ENCODE assay signal across 17 cellular contexts in genomic region chr10:128870830-128871597, GRCh38.
DNase-seq lines count a peak whose midpoint lies in the region; ATAC-seq and TF ChIP-seq lines count a peak whose summit lies in the region.
"Had no signal": no experiment of that assay in that cellular context is flagged by ENCODE, and none has a peak within 500 bp of the region (broad histone marks: within the 10 kb centered on the region; RNA-seq: fewer than 3 reads in every experiment).

No MANE protein-coding gene starts in this region.

- H3K4me1 Mint-ChIP-seq in natural killer cell treated with Interleukin-12 subunit alpha and Interleukin-12 subunit beta and Interleukin-15 and Interleukin-18, amount 100 ng/mL, for 72 hours (ENCODE audit: low read depth in 2 of 2) = no peaks in the 10 kb centered on the region
- no peaks in the 10 kb centered on the region for H3K4me1 Mint-ChIP-seq in natural killer cell
- peaks cover 29% of the 10 kb centered on the region for H3K4me1 Mint-ChIP-seq in neural crest cell
- peaks cover 10% of the 10 kb centered on the region for H3K4me1 Mint-ChIP-seq in type B pancreatic cell (ENCODE audit: unreplicated experiment)
- H3K4me1 Mint-ChIP-seq: B cell had no signal

- H3K36me3 ChIP-seq in mucosa of descending colon (ENCODE audit: low read depth) (no peaks in the 10 kb centered on the region), esophagus squamous epithelium (no peaks in the 10 kb centered on the region)

- H3K4me3 ChIP-seq in mucosa of descending colon (no peak overlapping the region), esophagus squamous epithelium (no peak overlapping the region)
- H3K4me3 ChIP-seq: GM12878 had no signal

- peak; percentile 31 to 58 for ATAC-seq in natural killer cell treated with Interleukin-12 subunit alpha and Interleukin-12 subunit beta and Interleukin-15 and Interleukin-18, amount 100 ng/mL, for 72 hours
- ATAC-seq in natural killer cell (no peak), mucosa of descending colon (no peak)
- ATAC-seq: GM12878 had no signal

- TF ChIP-seq CTCF in natural killer cell (IDR thresholded peaks at IDR 0.05) (no peak), neural crest cell (conservative IDR thresholded peaks at IDR 0.05) (no peak), type B pancreatic cell (conservative IDR thresholded peaks at IDR 0.05) (no peak), mucosa of descending colon (IDR thresholded peaks at IDR 0.05) (no peak), esophagus squamous epithelium (IDR thresholded peaks at IDR 0.05) (no peak)

- H3K27me3 ChIP-seq in esophagus squamous epithelium = no peaks in the 10 kb centered on the region

- intact Hi-C loops in natural killer cell (cut with micrococcal nuclease) = no loop called here
- intact Hi-C loops in mucosa of descending colon (cut with DNase I, micrococcal nuclease) = no loop called here
- intact Hi-C loops in esophagus squamous epithelium (cut with DNase I) = no loop called here

- WGBS in esophagus squamous epithelium, 2 donors = 52 to 73% methylated on average over 6 to 8 of the region's 11 CpGs

- H3K4me1 ChIP-seq in mucosa of descending colon (ENCODE audit: low read depth) = no peaks in the 10 kb centered on the region
- no peaks in the 10 kb centered on the region for H3K4me1 ChIP-seq in esophagus squamous epithelium

- H3K27ac ChIP-seq in esophagus squamous epithelium = no peak overlapping the region
- H3K27ac ChIP-seq: HL-60 had no signal

- H3K27me3 Mint-ChIP-seq in natural killer cell treated with Interleukin-12 subunit alpha and Interleukin-12 subunit beta and Interleukin-15 and Interleukin-18, amount 100 ng/mL, for 72 hours = peaks cover 10 to 31% of the 10 kb centered on the region in 2 donors
- H3K27me3 Mint-ChIP-seq in natural killer cell (ENCODE audit: low read depth in 2 of 2) (peaks cover 4 to 10% of the 10 kb centered on the region in 2 donors), neural crest cell (ENCODE audit: low read depth) (no peaks in the 10 kb centered on the region), type B pancreatic cell (no peaks in the 10 kb centered on the region)
- H3K27me3 Mint-ChIP-seq: B cell; CD4-positive, alpha-beta T cell had no signal

- H3K4me3 Mint-ChIP-seq in natural killer cell treated with Interleukin-12 subunit alpha and Interleukin-12 subunit beta and Interleukin-15 and Interleukin-18, amount 100 ng/mL, for 72 hours = no peak overlapping the region
- no peak overlapping the region for H3K4me3 Mint-ChIP-seq in natural killer cell
- no peak overlapping the region for H3K4me3 Mint-ChIP-seq in neural crest cell
- no peak overlapping the region for H3K4me3 Mint-ChIP-seq in type B pancreatic cell
- H3K4me3 Mint-ChIP-seq: B cell; CD4-positive, alpha-beta T cell; HFFc6 had no signal

- H3K9me3 Mint-ChIP-seq in natural killer cell treated with Interleukin-12 subunit alpha and Interleukin-12 subunit beta and Interleukin-15 and Interleukin-18, amount 100 ng/mL, for 72 hours = no peaks in the 10 kb centered on the region
- H3K9me3 Mint-ChIP-seq in natural killer cell (no peaks in the 10 kb centered on the region), neural crest cell (peaks cover 4% of the 10 kb centered on the region), type B pancreatic cell (peaks cover 5% of the 10 kb centered on the region)
- H3K9me3 Mint-ChIP-seq: CD4-positive, alpha-beta T cell had no signal

- H3K9me3 ChIP-seq in mucosa of descending colon (no peaks in the 10 kb centered on the region), esophagus squamous epithelium (peaks cover 0 to 5% (median 0%) of the 10 kb centered on the region in 3 donors)

- DNase-seq in natural killer cell treated with Interleukin-12 subunit alpha and Interleukin-12 subunit beta and Interleukin-15 and Interleukin-18, amount 100 ng/mL, for 72 hours (ENCODE audit: low spot score) = no peak
- DNase-seq in natural killer cell = no peak
- peak; percentile 41 for DNase-seq in islet precursor cell
- no peak for DNase-seq in neural crest cell (ENCODE audit: low read depth, low spot score)
- DNase-seq in type B pancreatic cell (ENCODE audit: extremely low spot score, unreplicated experiment) = peak; percentile 53
- DNase-seq in hypothalamus (lab: John Stamatoyannopoulos, UW) = no peak
- no peak for DNase-seq in mucosa of descending colon
- DNase-seq in esophagus squamous epithelium (lab: John Stamatoyannopoulos, UW) = no peak
- DNase-seq: C1 segment of cervical spinal cord; Calu3; CD4-positive, alpha-beta T cell; DMS79; HCEC 1CT; HFFc6 had no signal

- TF ChIP-seq POLR2A in esophagus squamous epithelium (IDR thresholded peaks at IDR 0.05) = no peak

- no peaks in the 10 kb centered on the region for H3K36me3 Mint-ChIP-seq in natural killer cell treated with Interleukin-12 subunit alpha and Interleukin-12 subunit beta and Interleukin-15 and Interleukin-18, amount 100 ng/mL, for 72 hours
- no peaks in the 10 kb centered on the region for H3K36me3 Mint-ChIP-seq in natural killer cell
- H3K36me3 Mint-ChIP-seq in neural crest cell (ENCODE audit: low read depth) = no peaks in the 10 kb centered on the region
- H3K36me3 Mint-ChIP-seq in type B pancreatic cell = no peaks in the 10 kb centered on the region

- no peak overlapping the region for H3K27ac Mint-ChIP-seq in natural killer cell treated with Interleukin-12 subunit alpha and Interleukin-12 subunit beta and Interleukin-15 and Interleukin-18, amount 100 ng/mL, for 72 hours
- H3K27ac Mint-ChIP-seq in natural killer cell (no peak overlapping the region), neural crest cell (ENCODE audit: unreplicated experiment) (peak overlapping the region; percentile 43), type B pancreatic cell (no peak overlapping the region)
- H3K27ac Mint-ChIP-seq: B cell; CD4-positive, alpha-beta T cell; HFFc6 had no signal

Comparison
In these comparisons a context has a peak if more than half of its experiments do, and no peak if none do; other contexts are left out.
1. ATAC-seq: peak in natural killer cell treated with Interleukin-12 subunit alpha and Interleukin-12 subunit beta and Interleukin-15 and Interleukin-18, amount 100 ng/mL, for 72 hours (2 of 2); none in natural killer cell (0 of 3) and mucosa of descending colon (single experiment).
2. DNase-seq: peak in islet precursor cell (single experiment) and type B pancreatic cell (single experiment); none in natural killer cell treated with Interleukin-12 subunit alpha and Interleukin-12 subunit beta and Interleukin-15 and Interleukin-18, amount 100 ng/mL, for 72 hours (single experiment), natural killer cell (single experiment), neural crest cell (single experiment), hypothalamus (0 of 51), mucosa of descending colon (0 of 3) and esophagus squamous epithelium (single experiment).